ENCODE assay signal across 25 cellular contexts in the genomic region with DNA sequence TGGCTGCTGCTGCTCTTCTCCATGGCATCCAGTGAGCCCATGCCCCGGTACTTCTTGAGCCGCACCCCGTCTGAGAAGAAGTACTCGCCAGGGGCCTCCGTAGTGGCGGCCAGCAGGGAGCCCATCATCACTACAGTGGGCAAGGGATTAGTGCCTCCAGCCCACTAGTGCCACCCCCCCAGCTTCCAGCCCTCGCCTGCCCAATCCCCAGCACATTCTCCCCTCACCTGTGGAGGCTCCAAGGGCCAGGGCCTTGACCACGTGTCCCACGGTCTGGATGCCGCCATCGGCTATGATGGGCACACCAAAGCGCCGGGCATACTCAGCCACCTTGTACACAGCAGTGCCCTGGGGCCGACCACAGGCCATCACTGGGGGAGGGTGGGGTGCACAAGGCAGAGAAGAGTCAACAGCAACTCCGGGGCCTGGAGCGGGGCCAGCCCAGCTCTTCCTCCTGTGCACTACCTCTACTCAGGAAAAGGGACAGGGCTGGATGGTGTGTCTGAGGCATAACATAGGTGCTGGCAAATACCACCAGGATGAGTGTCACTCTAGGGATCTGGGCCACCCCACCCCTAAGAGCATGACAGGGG. TPM values are rescaled to one million over a fixed set of nuclear protein-coding genes. Genes with fewer than 3 reads are reported as not detected.
DNase-seq lines count a peak whose midpoint lies in the region; ATAC-seq, FAIRE-seq and TF ChIP-seq lines count a peak whose summit lies in the region.
"Had no signal": no experiment of that assay in that cellular context is flagged by ENCODE, and none has a peak within 500 bp of the region (broad histone marks: within the 10 kb centered on the region; RNA-seq: fewer than 3 reads in every experiment).

No MANE protein-coding gene starts in this region.

- no peak for FAIRE-seq in K562 (lab: Jason Lieb, UNC)
- FAIRE-seq: A549, D721Med, GM12891, H54 had no signal

- TF ChIP-seq EP300 in K562 (IDR thresholded peaks at IDR 0.05; ENCODE audit: low read length) (no peak), sigmoid colon (IDR thresholded peaks at IDR 0.05) (no peak)

- whole genome bisulfite sequencing in K562 (ENCODE audit: insufficient coverage, low coverage, missing lambda C conversion rate): 91% methylated on average over 16 of the region's 16 CpGs
- WGBS in neuronal stem cell (ENCODE audit: extremely low coverage in 2 of 2, insufficient read length in 2 of 2, insufficient replicate concordance in 1 of 2), 2 donors: no CpG with 5 or more reads among the region's 16 CpGs
- 88 to 94% methylated on average over 16 of the region's 16 CpGs for WGBS in sigmoid colon, 2 donors

- H3K4me2 ChIP-seq in K562 (ENCODE audit: insufficient read depth, low read length) (no peak overlapping the region), neuronal stem cell (ENCODE audit: insufficient read depth, low read length, poor library complexity, severe bottlenecking) (no peak overlapping the region)
- H3K4me2 ChIP-seq: A549; BLaER1 treated with 17β-estradiol and CSF1 and Interleukin-3, amounts not matched to agents 10 nM and 100 nM; GM23338 had no signal

- TF ChIP-seq RAD21 in K562 (CRISPR knock-in tag; conservative IDR thresholded peaks at IDR 0.05 in 1 of 2, IDR thresholded peaks at IDR 0.05 in 1 of 2): no peak

- no peak overlapping the region for H2BK120ac ChIP-seq in neuronal stem cell (ENCODE audit: low read depth, low read length)

- in situ Hi-C loops in GM13976 (cut with MboI; ENCODE audit: low sequenced_read_pairs, unreplicated experiment) (no loop called here), K562 (cut with MboI) (no loop called here)

- H4K91ac ChIP-seq in neuronal stem cell (ENCODE audit: low read depth, low read length, poor library complexity): peak overlapping the region; percentile 25

- H3K23ac ChIP-seq in neuronal stem cell (ENCODE audit: low read depth, low read length, poor library complexity): no peak overlapping the region

- H4K8ac ChIP-seq in neuronal stem cell (ENCODE audit: low read depth, low read length): no peak overlapping the region

- H3K79me2 ChIP-seq in K562 (ENCODE audit: control insufficient read depth, insufficient read depth, low read length): no peaks in the 10 kb centered on the region

- H3K18ac ChIP-seq in neuronal stem cell (ENCODE audit: low read length): no peak overlapping the region

- H3K36me3 ChIP-seq in K562 (ENCODE audit: control insufficient read depth, insufficient read depth, low read length): peaks cover 75% of the 10 kb centered on the region
- H3K36me3 ChIP-seq in neuronal stem cell (replicated peaks in 1 of 2; ENCODE audit: control insufficient read depth in 2 of 2, insufficient read depth in 2 of 2, low read length in 2 of 2): peaks cover 29 to 41% of the 10 kb centered on the region in 2 donors
- H3K36me3 ChIP-seq in sigmoid colon: peaks cover 18 to 83% (median 49%) of the 10 kb centered on the region in 4 donors

- CTCF ChIA-PET in K562 (lab: Yijun Ruan, JAX; ENCODE audit: low intra/inter-chr PET ratio): interaction anchor here (1.0 to 8.2 kb wide), 2 partner anchors 31 to 66 kb away, joined by 4 to 134 read pairs; no protein-coding TSS in a partner anchor

- no peak overlapping the region for H3K27ac Mint-ChIP-seq in glutamatergic neuron (ENCODE audit: unreplicated experiment)
- H3K27ac Mint-ChIP-seq: CD14-positive monocyte; CD4-positive, alpha-beta T cell; CD8-positive, alpha-beta memory T cell; GM23338; HFFc6 had no signal

- H4K20me1 ChIP-seq in K562 (replicated peaks; ENCODE audit: control insufficient read depth, insufficient read depth, low read length): peaks cover 11% of the 10 kb centered on the region; the same call in 1 of the 2 replicates

- intact Hi-C loops in K562 (cut with micrococcal nuclease) (no loop called here), posterior vena cava (cut with DNase I) (no loop called here), sigmoid colon (cut with DNase I) (no loop called here)

- H2AK5ac ChIP-seq in neuronal stem cell (ENCODE audit: low read depth, low read length): no peak overlapping the region

- BruUV-seq in K562 (replicated peaks; lab: Mats Ljungman, UMichigan): no TSS peak

- peak; percentile 35 for DNase-seq in GM13976 (ENCODE audit: low spot score)
- DNase-seq in K562 (ENCODE audit: extremely low read depth in 1 of 4, low spot score in 3 of 4): peak in 1 of 4 experiments; percentile 21
- DNase-seq in neuronal stem cell (ENCODE audit: low spot score): no peak
- DNase-seq in posterior vena cava (ENCODE audit: low spot score): peak; percentile 74
- DNase-seq in GM19240 (ENCODE audit: insufficient read length, low spot score): no peak
- no peak for DNase-seq in sigmoid colon
- DNase-seq in glutamatergic neuron: no peak
- DNase-seq: 8988T; ACHN; BE2C; CD4-positive, alpha-beta T cell; CD8-positive, alpha-beta memory T cell; DMS 273 treated with DMSO at 0.1 percent for 48 hours; DMS79; EL; GDM1; HFFc6 had no signal

- TF ChIP-seq POLR2A in K562 (conservative IDR thresholded peaks at IDR 0.05) (no peak), sigmoid colon (IDR thresholded peaks at IDR 0.05) (no peak)

- peaks cover 1% of the 10 kb centered on the region for H3K27me3 Mint-ChIP-seq in glutamatergic neuron (ENCODE audit: unreplicated experiment)
- H3K27me3 Mint-ChIP-seq: CD4-positive, alpha-beta T cell; CD8-positive, alpha-beta memory T cell had no signal

- POLR2A ChIA-PET in K562 (lab: Yijun Ruan, JAX): interaction anchor here (0.6 kb wide), 1 partner anchor 12 kb away, joined by 3 read pairs; no protein-coding TSS in a partner anchor

- H3K4ac ChIP-seq in neuronal stem cell (ENCODE audit: low read length): no peak overlapping the region

- no peaks in the 10 kb centered on the region for H3K9me1 ChIP-seq in K562 (ENCODE audit: control insufficient read depth, insufficient read depth, low read length)

- H3K9me3 ChIP-seq in K562 (replicated peaks; ENCODE audit: control insufficient read depth, insufficient read depth, low read depth, low read length): no peaks in the 10 kb centered on the region
- H3K9me3 ChIP-seq in neuronal stem cell (replicated peaks in 1 of 2; ENCODE audit: control insufficient read depth in 2 of 2, insufficient read depth in 1 of 2, low read depth in 1 of 2, low read length in 2 of 2): no peaks in the 10 kb centered on the region
- no peaks in the 10 kb centered on the region for H3K9me3 ChIP-seq in sigmoid colon
- H3K9me3 ChIP-seq: A549; BE2C; BLaER1 treated with 17β-estradiol and CSF1 and Interleukin-3, amounts not matched to agents 10 nM and 100 nM; HAP-1 had no signal

- peak overlapping the region; percentile 3 for H2BK5ac ChIP-seq in neuronal stem cell (ENCODE audit: low read length)

- peaks cover 12% of the 10 kb centered on the region for H3K36me3 Mint-ChIP-seq in glutamatergic neuron (ENCODE audit: unreplicated experiment)

- H2AFZ ChIP-seq in K562 (ENCODE audit: low read depth, low read length) (no peak overlapping the region), neuronal stem cell (ENCODE audit: low read length) (no peak overlapping the region)
- H2AFZ ChIP-seq: GM23338 had no signal

- no peak overlapping the region for H3K4me3 Mint-ChIP-seq in glutamatergic neuron (ENCODE audit: unreplicated experiment)
- H3K4me3 Mint-ChIP-seq: CD14-positive monocyte; CD4-positive, alpha-beta T cell; CD8-positive, alpha-beta memory T cell; GM23338; HFFc6 had no signal

- H3K4me3 ChIP-seq in K562 (no peak overlapping the region), neuronal stem cell (ENCODE audit: low read length in 2 of 2) (no peak overlapping the region), sigmoid colon (no peak overlapping the region)
- H3K4me3 ChIP-seq: A549; BLaER1 treated with 17β-estradiol and CSF1 and Interleukin-3, amounts not matched to agents 10 nM and 100 nM; GM23338; HAP-1 had no signal

- H3K14ac ChIP-seq in neuronal stem cell (ENCODE audit: low read length): no peak overlapping the region

- H2BK12ac ChIP-seq in neuronal stem cell (ENCODE audit: low read length): no peak overlapping the region

- no peak for ATAC-seq in K562
- ATAC-seq: A549, GM23338 had no signal

- no peak overlapping the region; a peak in 1 of 4 replicates for H3K9ac ChIP-seq in K562 (ENCODE audit: insufficient read depth in 1 of 2, low read depth in 2 of 2, low read length in 2 of 2)
- H3K9ac ChIP-seq in neuronal stem cell (ENCODE audit: low read depth, low read length, poor library complexity): no peak overlapping the region
- H3K9ac ChIP-seq: BLaER1 treated with 17β-estradiol and CSF1 and Interleukin-3, amounts not matched to agents 10 nM and 100 nM had no signal

- peaks cover 2% of the 10 kb centered on the region for H3K4me1 Mint-ChIP-seq in glutamatergic neuron (ENCODE audit: low read depth, unreplicated experiment)
- H3K4me1 Mint-ChIP-seq: CD8-positive, alpha-beta memory T cell had no signal

- no peak overlapping the region for H3K27ac ChIP-seq in K562 (ENCODE audit: extremely low read depth, low read depth, low read length)
- H3K27ac ChIP-seq in neuronal stem cell (replicated peaks; ENCODE audit: low read length): no peak overlapping the region
- no peak overlapping the region for H3K27ac ChIP-seq in sigmoid colon
- H3K27ac ChIP-seq: A549; BLaER1 treated with 17β-estradiol and CSF1 and Interleukin-3, amounts not matched to agents 10 nM and 100 nM had no signal

- no peak for TF ChIP-seq CTCF in GM13976 (IDR thresholded peaks at IDR 0.05; ENCODE audit: borderline replicate concordance, control extremely low read depth, extremely low read depth, insufficient read depth, missing control alignments)
- TF ChIP-seq CTCF in K562 (IDR thresholded peaks at IDR 0.05 in 2 of 3, conservative IDR thresholded peaks at IDR 0.05 in 1 of 3; ENCODE audit: insufficient read depth in 2 of 3, low read depth in 1 of 3, low read length in 3 of 3): no peak
- no peak for TF ChIP-seq CTCF in sigmoid colon (IDR thresholded peaks at IDR 0.05)
- TF ChIP-seq CTCF in glutamatergic neuron (IDR thresholded peaks at IDR 0.05; ENCODE audit: partially characterized antibody, unreplicated experiment): no peak

- H2BK15ac ChIP-seq in neuronal stem cell (ENCODE audit: low read length): no peak overlapping the region

- peaks cover 4% of the 10 kb centered on the region for H3K79me1 ChIP-seq in neuronal stem cell (ENCODE audit: low read depth, low read length)

- H3K4me1 ChIP-seq in K562 (replicated peaks in 1 of 2; ENCODE audit: control insufficient read depth in 2 of 2, insufficient read depth in 2 of 2, low read length in 2 of 2): peaks cover 0 to 16% of the 10 kb centered on the region in 2 experiments; a peak in 2 of 5 replicates
- H3K4me1 ChIP-seq in neuronal stem cell (ENCODE audit: control insufficient read depth in 2 of 2, insufficient read depth in 1 of 2, low read depth in 1 of 2, low read length in 2 of 2): peaks cover under 1 to 1% of the 10 kb centered on the region in 2 donors
- H3K4me1 ChIP-seq in sigmoid colon: no peaks in the 10 kb centered on the region
- H3K4me1 ChIP-seq: A549, BE2C, HAP-1 had no signal

- H3K9me3 Mint-ChIP-seq in glutamatergic neuron (ENCODE audit: unreplicated experiment): peaks cover 5% of the 10 kb centered on the region
- H3K9me3 Mint-ChIP-seq: CD14-positive monocyte; CD4-positive, alpha-beta T cell; CD8-positive, alpha-beta memory T cell; GM23338; HFFc6 had no signal

- no peaks in the 10 kb centered on the region for H3K27me3 ChIP-seq in K562 (ENCODE audit: control insufficient read depth in 2 of 2, insufficient read depth in 2 of 2, low read length in 2 of 2)
- H3K27me3 ChIP-seq in neuronal stem cell (ENCODE audit: control insufficient read depth in 3 of 3, insufficient read depth in 3 of 3, low read depth in 1 of 3, low read length in 3 of 3): no peaks in the 10 kb centered on the region
- no peaks in the 10 kb centered on the region for H3K27me3 ChIP-seq in sigmoid colon
- H3K27me3 ChIP-seq: BE2C; BLaER1 treated with 17β-estradiol and CSF1 and Interleukin-3, amounts not matched to agents 10 nM and 100 nM had no signal

RNA-seq across cellular contexts. Expression of a gene that starts 14.8 kb away (rescaled TPM):
- total RNA-seq in K562 (2011; cell fraction: chromatin; rRNA removed; ENCODE audit: low replicate concordance): 140 and 407 TPM in 2 replicates
- 199 and 212 TPM in 2 replicates for total RNA-seq in K562 (2011; cell fraction: nucleolus; rRNA removed)
- total RNA-seq in K562 (2011; cell fraction: nucleoplasm; rRNA removed): 141 and 147 TPM in 2 replicates
- 86.8 and 118 TPM in 2 replicates for total RNA-seq in K562 (2014; rRNA removed)
- total RNA-seq in K562 (2014; rRNA removed; fragmentation: Illumina TruSeq; extraction: Trizol): 29.0 and 42.9 TPM in 2 replicates
- 60.6 and 64.3 TPM in 2 replicates for total RNA-seq in K562 (2015; rRNA removed; fragmentation: Illumina TruSeq; extraction: Trizol)
- total RNA-seq in K562 (2021): 118 TPM in 2 replicates
- polyA plus RNA-seq in K562 (2011; rRNA removed): 54.9 and 72.4 TPM in 2 replicates
- 54.0 and 156 TPM in 2 replicates for polyA plus RNA-seq in K562 (2011; cell fraction: cytosol; rRNA removed)
- polyA plus RNA-seq in K562 (2011; cell fraction: nucleus; rRNA removed): 208 and 316 TPM in 2 replicates
- 79.3 and 81.1 TPM in 2 replicates for polyA plus RNA-seq in K562 (2012)
- 59.8 and 76.3 TPM in 2 replicates for polyA plus RNA-seq in K562 (2014; fragmentation: Illumina TruSeq; extraction: Trizol)
- polyA plus RNA-seq in K562 (2014; fragmentation: Nextera tagmentation; extraction: Ambion mirVana): 1 to 10 TPM in 1 of 2 experiments, under 1 TPM in 1; 0.80 to 2.1 TPM
- 84.7 and 89.0 TPM in 2 replicates for polyA plus RNA-seq in K562 (2014; rRNA removed)
- 24.1 and 78.3 TPM in 2 replicates for polyA minus RNA-seq in K562 (2011; rRNA and poly(A)+ RNA removed)
- 48.6 and 69.1 TPM in 2 replicates for polyA minus RNA-seq in K562 (2011; cell fraction: cytosol; rRNA and poly(A)+ RNA removed)
- 81.0 and 88.0 TPM in 2 replicates for polyA minus RNA-seq in K562 (2011; cell fraction: nucleus; rRNA and poly(A)+ RNA removed)
- 39.6 TPM for polyA plus RNA-seq in neuronal stem cell (2013, experiment 1 of 2)
- polyA plus RNA-seq in neuronal stem cell (2013, experiment 2 of 2): 38.1 TPM
- 10 to 100 TPM; 44.7 to 49.4 TPM for total RNA-seq in posterior vena cava
- total RNA-seq in sigmoid colon: 10 to 100 TPM; 23.5 to 36.3 (median 28.7) TPM
- 10 to 100 TPM; 16.6 to 39.7 (median 16.8) TPM for polyA plus RNA-seq in sigmoid colon
- total RNA-seq in glutamatergic neuron (ENCODE audit: unreplicated experiment): 81.7 TPM

RNA-seq across cellular contexts. Expression of a gene that starts 33.5 kb away (rescaled TPM):
- 0.16 TPM in 1 of 2 replicates, not detected in the other for total RNA-seq in K562 (2011; cell fraction: chromatin; rRNA removed; ENCODE audit: low replicate concordance)
- total RNA-seq in K562 (2011; cell fraction: nucleolus; rRNA removed): not detected in 2 replicates
- not detected in 2 replicates for total RNA-seq in K562 (2011; cell fraction: nucleoplasm; rRNA removed)
- total RNA-seq in K562 (2014; rRNA removed) (0.04 TPM in 1 of 2 replicates, not detected in the other), K562 (2014; rRNA removed; fragmentation: Illumina TruSeq; extraction: Trizol) (not detected in 2 replicates), K562 (2015; rRNA removed; fragmentation: Illumina TruSeq; extraction: Trizol) (not detected in 2 replicates), K562 (2021) (not detected in 2 replicates), posterior vena cava (1 to 10 TPM in 1 of 2 donors, under 1 TPM in 1; 0.43 to 1.2 TPM), sigmoid colon (1 to 10 TPM in 1 of 4 donors, under 1 TPM in 3; 0.27 to 1.1 (median 0.83) TPM), glutamatergic neuron (ENCODE audit: unreplicated experiment) (not detected)
- polyA plus RNA-seq in K562 (2011; rRNA removed) (0.09 TPM in 1 of 2 replicates, not detected in the other), K562 (2014; fragmentation: Illumina TruSeq; extraction: Trizol) (not detected in 2 replicates), K562 (2014; fragmentation: Nextera tagmentation; extraction: Ambion mirVana) (not detected), K562 (2014; rRNA removed) (not detected in 2 replicates), sigmoid colon (under 1 TPM in 1 of 3 donors, not detected in 2; 0.96 TPM)
- 0.09 and 0.19 TPM in 2 replicates for polyA plus RNA-seq in K562 (2011; cell fraction: cytosol; rRNA removed)
- polyA plus RNA-seq in K562 (2011; cell fraction: nucleus; rRNA removed): 0.24 and 0.48 TPM in 2 replicates
- not detected in 2 replicates for polyA plus RNA-seq in K562 (2012)
- polyA minus RNA-seq in K562 (2011; rRNA and poly(A)+ RNA removed): not detected in 2 replicates
- polyA minus RNA-seq in K562 (2011; cell fraction: cytosol; rRNA and poly(A)+ RNA removed): not detected in 2 replicates
- polyA minus RNA-seq in K562 (2011; cell fraction: nucleus; rRNA and poly(A)+ RNA removed): not detected in 2 replicates
- 1.2 TPM for polyA plus RNA-seq in neuronal stem cell (2013, experiment 1 of 2)
- polyA plus RNA-seq in neuronal stem cell (2013, experiment 2 of 2): 1.4 TPM
- total RNA-seq: HFFc6 had no signal
- polyA plus RNA-seq: CD14-positive monocyte had no signal

RNA-seq across cellular contexts. Expression of a gene that starts 51.3 kb away (rescaled TPM):
- total RNA-seq in K562 (2011; cell fraction: chromatin; rRNA removed; ENCODE audit: low replicate concordance): 118 and 308 TPM in 2 replicates
- 64.4 and 65.7 TPM in 2 replicates for total RNA-seq in K562 (2011; cell fraction: nucleolus; rRNA removed)
- 89.0 and 98.2 TPM in 2 replicates for total RNA-seq in K562 (2011; cell fraction: nucleoplasm; rRNA removed)
- 123 and 127 TPM in 2 replicates for total RNA-seq in K562 (2014; rRNA removed)
- 138 and 165 TPM in 2 replicates for total RNA-seq in K562 (2014; rRNA removed; fragmentation: Illumina TruSeq; extraction: Trizol)
- 128 and 141 TPM in 2 replicates for total RNA-seq in K562 (2015; rRNA removed; fragmentation: Illumina TruSeq; extraction: Trizol)
- 146 and 157 TPM in 2 replicates for total RNA-seq in K562 (2021)
- 74.9 and 112 TPM in 2 replicates for polyA plus RNA-seq in K562 (2011; rRNA removed)
- 24.3 and 28.4 TPM in 2 replicates for polyA plus RNA-seq in K562 (2011; cell fraction: cytosol; rRNA removed)
- polyA plus RNA-seq in K562 (2011; cell fraction: nucleus; rRNA removed): 226 and 227 TPM in 2 replicates
- 70.1 and 117 TPM in 2 replicates for polyA plus RNA-seq in K562 (2012)
- 133 and 148 TPM in 2 replicates for polyA plus RNA-seq in K562 (2014; fragmentation: Illumina TruSeq; extraction: Trizol)
- 100 to 1,000 TPM in 1 of 2 experiments, 10 to 100 TPM in 1; 65.8 to 122 TPM for polyA plus RNA-seq in K562 (2014; fragmentation: Nextera tagmentation; extraction: Ambion mirVana)
- polyA plus RNA-seq in K562 (2014; rRNA removed): 139 and 213 TPM in 2 replicates
- 67.2 and 67.5 TPM in 2 replicates for polyA minus RNA-seq in K562 (2011; rRNA and poly(A)+ RNA removed)
- polyA minus RNA-seq in K562 (2011; cell fraction: cytosol; rRNA and poly(A)+ RNA removed): 37.2 and 38.0 TPM in 2 replicates
- 31.8 and 54.4 TPM in 2 replicates for polyA minus RNA-seq in K562 (2011; cell fraction: nucleus; rRNA and poly(A)+ RNA removed)
- polyA plus RNA-seq in neuronal stem cell (2013, experiment 1 of 2): 28.9 TPM
- polyA plus RNA-seq in neuronal stem cell (2013, experiment 2 of 2): 28.7 TPM
- total RNA-seq in posterior vena cava: 10 to 100 TPM; 32.9 to 33.9 TPM
- total RNA-seq in sigmoid colon: 10 to 100 TPM; 12.1 to 36.3 (median 17.4) TPM
- 10 to 100 TPM in 1 of 3 donors, 1 to 10 TPM in 2; 6.6 to 16.7 (median 8.6) TPM for polyA plus RNA-seq in sigmoid colon
- total RNA-seq in glutamatergic neuron (ENCODE audit: unreplicated experiment): 53.2 TPM

Comparison
In these comparisons a context has a peak if more than half of its experiments do, and no peak if none do; other contexts are left out.
1. DNase-seq: peak in GM13976 (single experiment) and posterior vena cava (single experiment); none in neuronal stem cell (single experiment), GM19240 (single experiment), sigmoid colon (single experiment) and glutamatergic neuron (single experiment).